ENCODE assay signal across 8 cellular contexts in the genomic region with DNA sequence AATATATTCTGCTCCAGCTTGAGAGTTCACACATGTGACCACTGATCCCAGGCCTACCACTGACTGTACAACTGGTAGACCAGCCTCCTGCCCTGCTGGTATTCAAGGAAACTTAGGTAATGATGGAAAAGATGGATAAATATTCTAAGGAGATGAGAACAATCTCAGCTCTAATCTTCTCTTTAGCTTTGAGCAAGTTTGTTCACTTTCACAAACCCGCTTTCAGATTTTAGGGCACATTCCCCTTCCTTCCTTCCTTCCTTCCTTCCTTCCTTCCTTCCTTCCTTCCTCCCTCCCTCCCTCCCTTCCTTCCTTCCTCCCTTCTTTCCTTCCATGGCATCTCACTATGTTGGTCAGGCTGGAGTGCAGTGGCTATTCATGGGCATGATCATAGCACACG.
"Had no signal": no experiment of that assay in that cellular context is flagged by ENCODE, and none has a peak within 500 bp of the region (broad histone marks: within the 10 kb centered on the region; RNA-seq: fewer than 3 reads in every experiment).

No MANE protein-coding gene starts in this region.

- H3K27ac ChIP-seq: HL-60 had no signal

- ATAC-seq: GM23338, K562 had no signal

- H3K4me2 ChIP-seq: GM23338 had no signal

- H2AFZ ChIP-seq: GM23338 had no signal

- H3K4me3 Mint-ChIP-seq: GM23338, H9, HFFc6 had no signal

- H3K27ac Mint-ChIP-seq: GM23338, H9, HFFc6 had no signal

- H3K9me3 Mint-ChIP-seq: GM23338, H9, HFFc6 had no signal

- DNase-seq: H9, HCEC 1CT, HFFc6, IMR-90, KG1 had no signal

- H3K4me3 ChIP-seq: GM23338, K562 had no signal
